ENCODE assay signal across 9 cellular contexts in the genomic region with DNA sequence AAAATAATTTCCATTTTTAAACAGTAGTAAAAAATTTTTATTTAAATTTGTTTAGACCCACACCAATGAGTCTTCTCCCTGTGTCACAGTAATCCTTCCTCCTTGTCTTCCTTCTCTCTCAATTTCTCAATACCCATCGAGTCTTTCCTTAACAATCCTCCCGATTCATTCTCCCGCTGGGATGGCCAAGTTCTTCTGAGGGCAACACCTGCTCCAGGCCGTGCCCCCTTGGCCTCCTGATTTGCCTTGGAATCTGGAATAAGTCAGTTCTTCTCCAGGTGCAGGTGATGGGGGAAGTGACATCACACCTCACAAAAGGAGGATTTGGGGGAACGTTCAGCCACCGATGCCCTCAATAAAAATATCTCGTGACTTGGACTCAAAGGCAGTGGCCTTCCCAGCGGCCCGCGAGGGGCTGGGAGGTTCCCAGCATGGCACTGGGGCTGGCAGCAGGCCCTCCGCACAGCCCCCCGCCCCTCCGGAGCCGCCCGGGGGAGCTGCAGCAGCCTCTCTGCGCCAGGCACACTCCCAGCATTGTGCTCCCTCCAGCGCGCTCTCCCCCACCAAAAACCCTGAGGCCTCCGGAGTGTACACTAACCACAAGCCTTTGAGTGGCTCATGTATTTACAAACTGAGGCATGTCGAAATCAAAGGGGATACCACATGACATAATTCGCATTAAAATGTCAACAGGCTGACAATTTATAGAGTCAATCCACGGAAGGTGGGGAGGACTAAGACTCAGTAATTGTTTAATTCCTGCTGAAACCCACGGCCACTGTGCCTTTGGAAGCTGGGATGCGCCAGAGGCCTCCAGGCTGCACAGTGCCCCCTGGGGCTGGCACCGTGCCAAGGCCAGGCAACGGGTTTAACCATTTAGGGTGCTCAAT.
DNase-seq lines count a peak whose midpoint lies in the region; ATAC-seq and TF ChIP-seq lines count a peak whose summit lies in the region.
"Had no signal": no experiment of that assay in that cellular context is flagged by ENCODE, and none has a peak within 500 bp of the region (broad histone marks: within the 10 kb centered on the region; RNA-seq: fewer than 3 reads in every experiment).

No MANE protein-coding gene starts in this region.

- TF ChIP-seq POLR2A in upper lobe of left lung (IDR thresholded peaks at IDR 0.05) (peak in 1 of 4 donors; percentile 55), tibial nerve (IDR thresholded peaks at IDR 0.05) (no peak)

- H3K4me1 ChIP-seq in upper lobe of left lung (peaks cover 25 to 55% (median 33%) of the 10 kb centered on the region in 4 donors), tibial nerve (peaks cover 0 to 60% (median 25%) of the 10 kb centered on the region in 4 donors)

- WGBS in upper lobe of left lung, 2 donors, result 42 to 44% methylated on average over 18 to 22 of the region's 26 CpGs
- 25 to 53% methylated on average over 26 of the region's 26 CpGs for WGBS in tibial nerve, 2 donors

- ATAC-seq in upper lobe of left lung (ENCODE audit: low FRiP score in 2 of 2) (peak; percentile 50 to 79), GM21619 (IDR thresholded peaks at IDR 0.05; ENCODE audit: unreplicated experiment) (no peak), GM21367 (IDR thresholded peaks at IDR 0.05; ENCODE audit: unreplicated experiment) (no peak)

- H3K4me3 ChIP-seq in epithelial cell of proximal tubule (ENCODE audit: low read depth, low read length) (no peak overlapping the region), upper lobe of left lung (peak overlapping the region in 3 of 4 donors; percentile 2 to 33 (median 21)), tibial nerve (no peak overlapping the region)

- H3K27ac ChIP-seq in upper lobe of left lung, result peak overlapping the region in 3 of 4 donors; percentile 6 to 63 (median 45)
- peak overlapping the region in 2 of 4 donors; percentile 1 to 45 for H3K27ac ChIP-seq in tibial nerve

- H3K36me3 ChIP-seq in upper lobe of left lung (no peaks in the 10 kb centered on the region), tibial nerve (no peaks in the 10 kb centered on the region)

- peak; percentile 68 to 81 (median 69) for DNase-seq in NCI-H1417 (lab: John Stamatoyannopoulos, UW)
- no peak for DNase-seq in NCI-H1417 treated with DMSO at 0.1 percent for 48 hours (lab: John Stamatoyannopoulos, UW)
- DNase-seq in NCI-H748 treated with DMSO at 0.1 percent for 48 hours (lab: John Stamatoyannopoulos, UW), result peak; percentile 32
- no peak for DNase-seq in epithelial cell of proximal tubule (ENCODE audit: low read depth)
- DNase-seq in upper lobe of left lung, result peak; percentile 81 to 85
- DNase-seq in tibial nerve (ENCODE audit: low spot score in 2 of 2), result no peak
- DNase-seq: activated CD4-positive, alpha-beta T cell treated with anti-CD3 and anti-CD28 coated beads, Interleukin-2, amount 10 ng/mL, durations not matched to agents 24 days and 14 days had no signal

- TF ChIP-seq CTCF in epithelial cell of proximal tubule (conservative IDR thresholded peaks at IDR 0.05; ENCODE audit: low read depth, low read length), result peak; percentile 3
- TF ChIP-seq CTCF in upper lobe of left lung (IDR thresholded peaks at IDR 0.05), result no peak
- TF ChIP-seq CTCF in tibial nerve (IDR thresholded peaks at IDR 0.05), result no peak

- H3K27me3 ChIP-seq in upper lobe of left lung (no peaks in the 10 kb centered on the region), tibial nerve (no peaks in the 10 kb centered on the region)

- peak in 2 of 4 donors; percentile 74 to 90 for TF ChIP-seq EP300 in upper lobe of left lung (IDR thresholded peaks at IDR 0.05)
- TF ChIP-seq EP300 in tibial nerve (IDR thresholded peaks at IDR 0.05), result peak in 1 of 2 donors; percentile 64

- no peaks in the 10 kb centered on the region for H3K9me3 ChIP-seq in upper lobe of left lung
- H3K9me3 ChIP-seq in tibial nerve, result no peaks in the 10 kb centered on the region

Comparison
In these comparisons a context has a peak if more than half of its experiments do, and no peak if none do; other contexts are left out.
1. DNase-seq: peak in NCI-H1417 (3 of 3), NCI-H748 treated with DMSO at 0.1 percent for 48 hours (single experiment) and upper lobe of left lung (2 of 2); none in NCI-H1417 treated with DMSO at 0.1 percent for 48 hours (single experiment), epithelial cell of proximal tubule (single experiment) and tibial nerve (0 of 2).
2. H3K4me3 ChIP-seq: peak in upper lobe of left lung (3 of 4); none in epithelial cell of proximal tubule (single experiment) and tibial nerve (0 of 4).
3. ATAC-seq: peak in upper lobe of left lung (2 of 2); none in GM21619 (single experiment) and GM21367 (single experiment).